ENCODE assay signal across 16 cellular contexts in the genomic region with DNA sequence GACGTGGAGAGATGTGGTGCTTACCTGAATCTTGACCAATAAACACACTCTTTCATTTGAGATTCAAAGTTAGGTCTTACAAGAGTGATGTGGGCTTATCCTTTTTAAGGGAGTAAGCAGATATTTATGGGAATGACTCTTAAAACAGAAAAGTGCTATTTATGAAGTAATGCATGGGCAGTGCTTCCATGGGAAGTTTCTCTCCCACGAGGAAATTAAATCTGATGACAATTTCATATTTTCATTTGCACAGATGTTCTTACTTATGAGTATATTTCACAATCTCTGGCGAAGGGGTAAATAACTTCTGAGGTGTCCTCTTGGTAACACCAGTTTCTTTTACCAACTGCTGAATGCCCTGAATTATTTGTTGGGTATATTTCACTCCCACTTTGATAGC. TPM values are rescaled to one million over a fixed set of nuclear protein-coding genes. Genes with fewer than 3 reads are reported as not detected.
DNase-seq lines count a peak whose midpoint lies in the region; ATAC-seq, FAIRE-seq and TF ChIP-seq lines count a peak whose summit lies in the region.
"Had no signal": no experiment of that assay in that cellular context is flagged by ENCODE, and none has a peak within 500 bp of the region (broad histone marks: within the 10 kb centered on the region; RNA-seq: fewer than 3 reads in every experiment).

No MANE protein-coding gene starts in this region.

- TSS peak; percentile 49 for BruUV-seq in GM12878 (replicated peaks; lab: Mats Ljungman, UMichigan)

- POLR2A ChIA-PET in GM12878 (lab: Charles Lee) = no interaction called here

- no peak for FAIRE-seq in GM12878 (lab: Jason Lieb, UNC)
- FAIRE-seq: GM12892 had no signal

- no peak for TF ChIP-seq POLR2A in GM12878 (IDR thresholded peaks at IDR 0.05; ENCODE audit: low read depth, low read length)

- TF ChIP-seq CTCF in GM12878 (IDR thresholded peaks at IDR 0.05 in 2 of 3, conservative IDR thresholded peaks at IDR 0.05 in 1 of 3; ENCODE audit: control insufficient read depth in 2 of 3, extremely low read depth in 1 of 3, insufficient read depth in 1 of 3, low read depth in 3 of 3, low read length in 3 of 3) (no peak), foreskin fibroblast (IDR thresholded peaks at IDR 0.05; ENCODE audit: low read depth, low read length) (no peak)

- H2AFZ ChIP-seq in GM23248 (no peak overlapping the region), GM12878 (ENCODE audit: control insufficient read depth, low read depth, low read length) (no peak overlapping the region)

- in situ Hi-C loops in GM23248 (cut with MboI) = no loop called here
- in situ Hi-C loops in GM12878 (cut with MboI) = no loop called here

- no peaks in the 10 kb centered on the region for H3K9me2 ChIP-seq in GM23248 (ENCODE audit: insufficient read depth)

- peak overlapping the region; percentile 22 for H3K4me2 ChIP-seq in GM23248 (ENCODE audit: unreplicated experiment)
- no peak overlapping the region for H3K4me2 ChIP-seq in GM12878 (ENCODE audit: control insufficient read depth, insufficient read depth)

- H3K27me3 ChIP-seq in GM23248 (replicated peaks; ENCODE audit: insufficient read depth) = no peaks in the 10 kb centered on the region
- H3K27me3 ChIP-seq in GM12878 (replicated peaks in 1 of 2; ENCODE audit: control insufficient read depth in 2 of 2, insufficient read depth in 2 of 2, low read length in 1 of 2) = no peaks in the 10 kb centered on the region
- H3K27me3 ChIP-seq: Peyer's patch had no signal

- SMC1A ChIA-PET in GM12878 (lab: Charles Lee; ENCODE audit: uncharacterized antibody, unreplicated experiment) = no interaction called here

- ATAC-seq in GM12878 = no peak
- ATAC-seq: SK-N-SH treated with all-trans-retinoic acid at 6 μM for 48 hours had no signal

- peak; percentile 63 for DNase-seq in GM23248
- no peak for DNase-seq in GM12878 (ENCODE audit: low read depth, low spot score)
- DNase-seq in foreskin fibroblast = peak; percentile 14 to 59
- no peak for DNase-seq in activated CD8-positive, alpha-beta memory T cell treated with anti-CD3 and anti-CD28 coated beads, Interleukin-2, amount 50 U/mL, for 48 hours
- no peak for DNase-seq in NK-92 treated with Interleukin-12 subunit alpha and Interleukin-12 subunit beta, amount 100 ng/mL, for 24 hours (lab: John Stamatoyannopoulos, UW)
- DNase-seq in KG1 (lab: John Stamatoyannopoulos, UW) = no peak
- DNase-seq in GM19238 (ENCODE audit: insufficient read length, low spot score) = no peak
- DNase-seq: COR-L47, NCI-H1092, NCI-H1694, NCI-H69, Peyer's patch, Right ventricle myocardium superior had no signal

- RAD21 ChIA-PET in GM12878 (lab: Charles Lee; ENCODE audit: unreplicated experiment) = no interaction called here

- peaks cover 7% of the 10 kb centered on the region; the same call in 1 of the 2 replicates for H3F3A ChIP-seq in GM23248 (ENCODE audit: insufficient read depth)

- intact Hi-C loops in GM12878 (cut with micrococcal nuclease; ENCODE audit: unreplicated experiment) = no loop called here

- H3K27ac ChIP-seq in GM23248 = peak overlapping the region; percentile 41
- no peak overlapping the region for H3K27ac ChIP-seq in GM12878 (ENCODE audit: control insufficient read depth, insufficient read depth)
- H3K27ac ChIP-seq: C4-2B, Peyer's patch had no signal

- no peaks in the 10 kb centered on the region for H3K9me3 ChIP-seq in GM23248 (ENCODE audit: low read depth)
- H3K9me3 ChIP-seq in GM12878 (replicated peaks; ENCODE audit: control insufficient read depth, insufficient read depth, low read length) = no peaks in the 10 kb centered on the region
- H3K9me3 ChIP-seq: Peyer's patch had no signal

- no peaks in the 10 kb centered on the region for H4K20me1 ChIP-seq in GM23248 (ENCODE audit: insufficient read depth)
- no peaks in the 10 kb centered on the region for H4K20me1 ChIP-seq in GM12878 (ENCODE audit: control insufficient read depth, insufficient read depth)

- no peak for TF ChIP-seq EP300 in GM12878 (IDR thresholded peaks at IDR 0.05; ENCODE audit: borderline replicate concordance in 1 of 2, control insufficient read depth in 1 of 2, low read depth in 2 of 2, low read length in 2 of 2)

- H3K9ac ChIP-seq in GM23248 = peak overlapping the region; percentile 7; the same call in 1 of the 2 replicates
- H3K9ac ChIP-seq in GM12878 (ENCODE audit: control insufficient read depth, insufficient read depth, low read length) = no peak overlapping the region

- no peak overlapping the region for H3K4me3 ChIP-seq in GM23248
- H3K4me3 ChIP-seq in GM12878 = no peak overlapping the region
- H3K4me3 ChIP-seq in foreskin fibroblast (ENCODE audit: low read depth in 1 of 2, low read length in 2 of 2) = no peak overlapping the region
- H3K4me3 ChIP-seq: Peyer's patch had no signal

- H3K4me1 ChIP-seq in GM23248 (ENCODE audit: insufficient read depth) (peaks cover 10% of the 10 kb centered on the region), GM12878 (ENCODE audit: control insufficient read depth, insufficient read depth, low read length) (no peaks in the 10 kb centered on the region)
- H3K4me1 ChIP-seq: Peyer's patch had no signal

- no peaks in the 10 kb centered on the region for H3K79me2 ChIP-seq in GM23248 (ENCODE audit: insufficient read depth)
- H3K79me2 ChIP-seq in GM12878 (ENCODE audit: control insufficient read depth, insufficient read depth, low read length) = no peaks in the 10 kb centered on the region

- no peak for TF ChIP-seq RAD21 in GM12878 (IDR thresholded peaks at IDR 0.05; ENCODE audit: insufficient read depth, low read depth, low read length)

- WGBS in GM23248 (ENCODE audit: low coverage in 1 of 2, low lambda C conversion rate in 2 of 2, missing lambda C conversion rate in 2 of 2), 2 experiments = 23 to 29% methylated on average over 3 of the region's 3 CpGs
- 96% methylated on average over 3 of the region's 3 CpGs for WGBS in GM12878 (ENCODE audit: insufficient coverage, insufficient replicate concordance, low lambda C conversion rate, missing lambda C conversion rate)

- H3K36me3 ChIP-seq in GM23248 (ENCODE audit: low read depth) (peaks cover 29% of the 10 kb centered on the region; the same call in 1 of the 2 replicates), GM12878 (ENCODE audit: control insufficient read depth in 2 of 2, insufficient read depth in 2 of 2, low read length in 1 of 2) (peaks cover 1 to 16% of the 10 kb centered on the region in 2 experiments; a peak in 3 of 4 replicates)

- CTCF ChIA-PET in GM12878 (lab: Yijun Ruan, JAX) = no interaction called here

TF ChIP-seq in GM12878, 131 proteins besides CTCF, POLR2A, EP300 and RAD21 (continues in another document):
- TF ChIP-seq EED (IDR thresholded peaks at IDR 0.05; ENCODE audit: low read depth) (no peak), TAF1 (IDR thresholded peaks at IDR 0.05; ENCODE audit: borderline replicate concordance, low read depth, low read length) (no peak), TCF3 (IDR thresholded peaks at IDR 0.05; ENCODE audit: borderline replicate concordance, insufficient read depth, low read depth, low read length) (no peak), HDGF (IDR thresholded peaks at IDR 0.05) (no peak)

RNA-seq across cellular contexts. Expression of a gene that starts 21.0 kb away (rescaled TPM):
- 17.3 and 33.9 TPM in 2 replicates for total RNA-seq in GM23248 (2014; rRNA removed; shearing (Covaris generic))
- polyA plus RNA-seq in GM23248 (2016; fragmentation: Nextera tagmentation; extraction: Ambion mirVana) = 20.6 and 21.9 TPM in 2 replicates
- total RNA-seq in GM12878 (2013; cell fraction: nucleolus; rRNA removed) = 42.3 and 47.2 TPM in 2 replicates
- total RNA-seq in GM12878 (2014; rRNA removed) = 34.2 and 44.7 TPM in 2 replicates
- 48.8 and 53.3 TPM in 2 replicates for total RNA-seq in GM12878 (2014; rRNA removed; fragmentation: Illumina TruSeq; extraction: Trizol)
- total RNA-seq in GM12878 (2021) = 42.3 and 46.2 TPM in 2 replicates
- 8.0 TPM for polyA plus RNA-seq in GM12878 (2011; ENCODE audit: low read depth)
- 50.3 and 62.3 TPM in 2 replicates for polyA plus RNA-seq in GM12878 (2011; rRNA removed)
- 14.3 and 14.8 TPM in 2 replicates for polyA plus RNA-seq in GM12878 (2011; cell fraction: cytosol; rRNA removed)
- 94.6 and 102 TPM in 2 replicates for polyA plus RNA-seq in GM12878 (2011; cell fraction: nucleus; rRNA removed)
- polyA plus RNA-seq in GM12878 (2012) = 12.2 and 15.9 TPM in 2 replicates
- 44.2 and 60.2 TPM in 2 replicates for polyA plus RNA-seq in GM12878 (2014; fragmentation: Illumina TruSeq; extraction: Trizol)
- 10 to 100 TPM; 34.5 to 37.1 TPM for polyA plus RNA-seq in GM12878 (2014; fragmentation: Nextera tagmentation; extraction: Ambion mirVana)
- polyA plus RNA-seq in GM12878 (2014; rRNA removed) = 28.6 and 35.7 TPM in 2 replicates
- 10 to 100 TPM; 66.0 to 67.7 TPM for polyA plus RNA-seq in GM12878 (2016; fragmentation: Nextera tagmentation; extraction: Ambion mirVana)
- 15.4 and 32.3 TPM in 2 replicates for polyA minus RNA-seq in GM12878 (2011; rRNA and poly(A)+ RNA removed)
- 15.9 and 42.2 TPM in 2 replicates for polyA minus RNA-seq in GM12878 (2011; cell fraction: cytosol; rRNA and poly(A)+ RNA removed)
- 28.9 and 42.8 TPM in 2 replicates for polyA minus RNA-seq in GM12878 (2011; cell fraction: nucleus; rRNA and poly(A)+ RNA removed)

RNA-seq across cellular contexts. Expression of a gene that starts 55.2 kb away (rescaled TPM):
- total RNA-seq in GM23248 (2014; rRNA removed; shearing (Covaris generic)) = 32.2 and 41.8 TPM in 2 replicates
- polyA plus RNA-seq in GM23248 (2016; fragmentation: Nextera tagmentation; extraction: Ambion mirVana) (39.1 and 41.2 TPM in 2 replicates), GM12878 (2011; rRNA removed) (42.3 and 65.1 TPM in 2 replicates), GM12878 (2014; fragmentation: Illumina TruSeq; extraction: Trizol) (50.3 and 58.4 TPM in 2 replicates), GM12878 (2014; fragmentation: Nextera tagmentation; extraction: Ambion mirVana) (10 to 100 TPM; 10.9 to 15.3 TPM), GM12878 (2014; rRNA removed) (25.8 and 28.3 TPM in 2 replicates), GM12878 (2016; fragmentation: Nextera tagmentation; extraction: Ambion mirVana) (10 to 100 TPM; 56.6 to 70.1 TPM)
- 127 and 131 TPM in 2 replicates for total RNA-seq in GM12878 (2013; cell fraction: nucleolus; rRNA removed)
- total RNA-seq in GM12878 (2014; rRNA removed) (48.1 and 58.5 TPM in 2 replicates), GM12878 (2014; rRNA removed; fragmentation: Illumina TruSeq; extraction: Trizol) (54.2 and 55.8 TPM in 2 replicates), GM12878 (2021) (47.0 and 50.5 TPM in 2 replicates)
- 14.2 TPM for polyA plus RNA-seq in GM12878 (2011; ENCODE audit: low read depth)
- polyA plus RNA-seq in GM12878 (2011; cell fraction: cytosol; rRNA removed) = 13.8 and 14.6 TPM in 2 replicates
- polyA plus RNA-seq in GM12878 (2011; cell fraction: nucleus; rRNA removed) = 20.4 and 24.6 TPM in 2 replicates
- 26.3 and 32.9 TPM in 2 replicates for polyA plus RNA-seq in GM12878 (2012)
- polyA minus RNA-seq in GM12878 (2011; rRNA and poly(A)+ RNA removed) = 27.5 and 35.2 TPM in 2 replicates
- 21.1 and 23.9 TPM in 2 replicates for polyA minus RNA-seq in GM12878 (2011; cell fraction: cytosol; rRNA and poly(A)+ RNA removed)
- 25.9 and 44.9 TPM in 2 replicates for polyA minus RNA-seq in GM12878 (2011; cell fraction: nucleus; rRNA and poly(A)+ RNA removed)

Comparison
In these comparisons a context has a peak if more than half of its experiments do, and no peak if none do; other contexts are left out.
1. DNase-seq: peak in GM23248 (single experiment) and foreskin fibroblast (2 of 2); none in GM12878 (single experiment), activated CD8-positive, alpha-beta memory T cell treated with anti-CD3 and anti-CD28 coated beads, Interleukin-2, amount 50 U/mL, for 48 hours (single experiment), NK-92 treated with Interleukin-12 subunit alpha and Interleukin-12 subunit beta, amount 100 ng/mL, for 24 hours (single experiment), KG1 (single experiment) and GM19238 (single experiment).